Comparison of ENCODE assay signal across 8 cellular contexts in the genomic region with DNA sequence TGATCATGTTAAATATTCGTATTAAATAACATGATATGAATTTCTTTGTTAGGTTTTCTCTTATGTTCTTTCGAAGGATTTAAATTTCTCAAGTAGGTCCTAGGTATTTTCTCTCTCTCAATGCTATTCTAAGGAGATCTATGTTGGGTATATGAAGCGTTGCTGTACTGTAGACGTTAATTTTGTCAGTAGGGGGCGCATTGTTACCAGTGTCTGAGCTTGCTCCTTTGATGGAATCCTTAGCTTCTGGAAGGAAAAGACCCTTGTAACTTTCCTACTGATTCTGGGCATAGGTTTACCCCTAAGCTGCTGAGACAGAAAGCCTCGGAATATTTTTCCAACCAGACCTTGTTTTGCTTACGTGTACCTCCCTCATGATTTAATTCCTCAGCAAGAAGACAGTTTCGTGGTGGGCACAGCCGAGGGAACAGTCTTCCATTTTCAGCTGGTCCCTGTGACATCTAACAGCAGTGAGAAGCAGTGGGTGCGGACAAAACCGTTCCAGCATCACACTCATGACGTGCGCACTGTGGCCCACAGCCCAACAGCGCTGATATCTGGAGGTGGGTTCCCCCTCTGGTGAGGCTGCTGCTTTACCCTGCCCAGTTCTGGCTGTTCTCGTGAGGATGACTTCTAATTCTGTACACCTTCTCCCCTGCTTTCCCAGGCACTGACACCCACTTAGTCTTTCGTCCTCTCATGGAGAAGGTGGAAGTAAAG. TPM values are rescaled to one million over a fixed set of nuclear protein-coding genes. Genes with fewer than 3 reads are reported as not detected.
DNase-seq lines count a peak whose midpoint lies in the region; ATAC-seq and TF ChIP-seq lines count a peak whose summit lies in the region.

No MANE protein-coding gene starts in this region.

- no peak overlapping the region for H4K8ac ChIP-seq in H9 (replicated peaks; ENCODE audit: insufficient read length, low read depth, low read length)

- H3K18ac ChIP-seq in H9 (ENCODE audit: insufficient read length, low read depth, low read length): no peak overlapping the region

- no peaks in the 10 kb centered on the region for H3K79me1 ChIP-seq in H9 (ENCODE audit: insufficient read depth, low read depth, low read length, poor library complexity, severe bottlenecking)

- peaks cover 0 to 3% (median 3%) of the 10 kb centered on the region in 3 donors for H3K4me1 Mint-ChIP-seq in CD8-positive, alpha-beta memory T cell
- H3K4me1 Mint-ChIP-seq in H9 (no peaks in the 10 kb centered on the region), neural progenitor cell (no peaks in the 10 kb centered on the region)
- peaks cover 3% of the 10 kb centered on the region for H3K4me1 Mint-ChIP-seq in activated T-helper 17 cell treated with anti-CD3 and anti-CD28 coated beads, Interleukin-2, amount 50 U/mL, for 72 hours

- no peak overlapping the region for H4K5ac ChIP-seq in H9 (ENCODE audit: insufficient read length, low read depth, low read length)

- WGBS in H9 (ENCODE audit: extremely low coverage, insufficient read length, low lambda C conversion rate): no CpG with 5 or more reads among the region's 16 CpGs

- H3K14ac ChIP-seq in H9 (ENCODE audit: insufficient read depth, low read length): no peak overlapping the region

- no peaks in the 10 kb centered on the region for H3K9me3 ChIP-seq in CD8-positive, alpha-beta memory T cell (ENCODE audit: low read length)
- H3K9me3 ChIP-seq in H9 (ENCODE audit: control insufficient read depth, low read depth, low read length) (no peaks in the 10 kb centered on the region), neural progenitor cell (ENCODE audit: low read depth) (no peaks in the 10 kb centered on the region)

- TF ChIP-seq CTCF in H9 (conservative IDR thresholded peaks at IDR 0.05) (peak; percentile 86), fibroblast of pulmonary artery (IDR thresholded peaks at IDR 0.05; ENCODE audit: low read length, missing control alignments) (peak; percentile 86), neural progenitor cell (IDR thresholded peaks at IDR 0.05) (peak; percentile 91)

- no peak overlapping the region for H3K27ac ChIP-seq in CD8-positive, alpha-beta memory T cell (ENCODE audit: low read depth, low read length)
- H3K27ac ChIP-seq in H9 (ENCODE audit: insufficient read length, low read depth, low read length): no peak overlapping the region
- H3K27ac ChIP-seq in neural progenitor cell: no peak overlapping the region

- H3K4ac ChIP-seq in H9 (ENCODE audit: low read depth, low read length): no peak overlapping the region

- no peak overlapping the region for H2BK12ac ChIP-seq in H9 (ENCODE audit: insufficient read length, low read depth, low read length)

- H4K20me1 ChIP-seq in H9 (ENCODE audit: control insufficient read depth, insufficient read depth, insufficient read length) (no peaks in the 10 kb centered on the region), neural progenitor cell (ENCODE audit: low read depth) (no peaks in the 10 kb centered on the region)

- H3T11ph ChIP-seq in H9 (ENCODE audit: low read length): no peak overlapping the region

- H3K23me2 ChIP-seq in H9 (ENCODE audit: insufficient read length, low read depth, low read length, poor library complexity, severe bottlenecking): no peaks in the 10 kb centered on the region

- H2BK20ac ChIP-seq in H9 (ENCODE audit: low read depth, low read length, poor library complexity, severe bottlenecking): no peak overlapping the region

- no peak overlapping the region for H3K4me3 Mint-ChIP-seq in CD8-positive, alpha-beta memory T cell
- H3K4me3 Mint-ChIP-seq in H9 (no peak overlapping the region), neural progenitor cell (no peak overlapping the region)
- no peak overlapping the region for H3K4me3 Mint-ChIP-seq in activated T-helper 17 cell treated with anti-CD3 and anti-CD28 coated beads, Interleukin-2, amount 50 U/mL, for 72 hours

- H3K9me3 Mint-ChIP-seq in CD8-positive, alpha-beta memory T cell: no peaks in the 10 kb centered on the region
- H3K9me3 Mint-ChIP-seq in H9 (no peaks in the 10 kb centered on the region), neural progenitor cell (no peaks in the 10 kb centered on the region)
- H3K9me3 Mint-ChIP-seq in activated T-helper 17 cell treated with anti-CD3 and anti-CD28 coated beads, Interleukin-2, amount 50 U/mL, for 72 hours: no peaks in the 10 kb centered on the region

- H3K27ac Mint-ChIP-seq in CD8-positive, alpha-beta memory T cell: no peak overlapping the region
- H3K27ac Mint-ChIP-seq in H9 (peak overlapping the region; percentile 14 to 94 (median 24); a peak in 3 of 7 replicates), neural progenitor cell (no peak overlapping the region)
- H3K27ac Mint-ChIP-seq in activated T-helper 17 cell treated with anti-CD3 and anti-CD28 coated beads, Interleukin-2, amount 50 U/mL, for 72 hours: no peak overlapping the region

- H3F3A ChIP-seq in neural progenitor cell (ENCODE audit: low read depth): peaks cover 9% of the 10 kb centered on the region

- H3K56ac ChIP-seq in H9 (ENCODE audit: insufficient read length, low read depth, low read length): no peak overlapping the region

- no peaks in the 10 kb centered on the region for H3K27me3 Mint-ChIP-seq in CD8-positive, alpha-beta memory T cell
- no peaks in the 10 kb centered on the region; the same call in 1 of the 2 replicates for H3K27me3 Mint-ChIP-seq in H9 (ENCODE audit: low read depth)
- no peaks in the 10 kb centered on the region for H3K27me3 Mint-ChIP-seq in activated T-helper 17 cell treated with anti-CD3 and anti-CD28 coated beads, Interleukin-2, amount 50 U/mL, for 72 hours
- H3K27me3 Mint-ChIP-seq in neural progenitor cell (ENCODE audit: insufficient read depth, low read depth): no peaks in the 10 kb centered on the region

- POLR2A ChIA-PET in CD8-positive, alpha-beta memory T cell (lab: Charles Lee): interaction anchor here (0.6 kb wide), 1 partner anchor 36 kb away, joined by 9 read pairs; no protein-coding TSS in a partner anchor

- H3K4me1 ChIP-seq in CD8-positive, alpha-beta memory T cell (ENCODE audit: insufficient read depth, low read length): no peaks in the 10 kb centered on the region
- H3K4me1 ChIP-seq in H9 (ENCODE audit: insufficient read depth, low read length) (no peaks in the 10 kb centered on the region), neural progenitor cell (no peaks in the 10 kb centered on the region)

- H4K91ac ChIP-seq in H9 (ENCODE audit: insufficient read length, low read depth, low read length): no peak overlapping the region

- H2AK5ac ChIP-seq in H9 (ENCODE audit: insufficient read length, low read length): no peak overlapping the region

- H3K23ac ChIP-seq in H9 (ENCODE audit: insufficient read length, low read depth, low read length): no peak overlapping the region

- H3K4me2 ChIP-seq in H9 (ENCODE audit: insufficient read depth, insufficient read length, low read length): no peak overlapping the region
- H3K4me2 ChIP-seq in neural progenitor cell: no peak overlapping the region

- no peak overlapping the region for H3K9ac ChIP-seq in H9 (ENCODE audit: extremely low read depth, insufficient read length, low read length)
- no peak overlapping the region for H3K9ac ChIP-seq in neural progenitor cell

- no peak overlapping the region for H2AFZ ChIP-seq in H9 (ENCODE audit: low read length)
- no peak overlapping the region for H2AFZ ChIP-seq in neural progenitor cell (replicated peaks)

- H2BK5ac ChIP-seq in H9 (ENCODE audit: insufficient read length, low read length): no peak overlapping the region

- CTCF ChIA-PET in CD8-positive, alpha-beta memory T cell (lab: Charles Lee): interaction anchor here (0.7 to 9.6 kb wide), 20 partner anchors 9 to 629 kb away, joined by 3 to 159 read pairs (median 4); partner anchors contain the start of genes CHTF8, SNTB2 and UTP4

- H3K4me3 ChIP-seq in CD8-positive, alpha-beta memory T cell (ENCODE audit: low read length): no peak overlapping the region
- H3K4me3 ChIP-seq in fibroblast of pulmonary artery (replicated peaks; ENCODE audit: low read depth, low read length) (no peak overlapping the region), neural progenitor cell (no peak overlapping the region)

- H3K79me2 ChIP-seq in H9 (ENCODE audit: insufficient read depth, low read length) (no peaks in the 10 kb centered on the region), neural progenitor cell (ENCODE audit: low read depth) (no peaks in the 10 kb centered on the region)

- no peak overlapping the region for H2BK15ac ChIP-seq in H9 (ENCODE audit: low read depth, low read length)

- H3K27me3 ChIP-seq in CD8-positive, alpha-beta memory T cell (ENCODE audit: insufficient read depth, low read length, poor library complexity, severe bottlenecking): no peaks in the 10 kb centered on the region
- H3K27me3 ChIP-seq in H9 (ENCODE audit: insufficient read depth, low read length): no peaks in the 10 kb centered on the region
- H3K27me3 ChIP-seq in neural progenitor cell: no peaks in the 10 kb centered on the region

- peak; percentile 70 for ATAC-seq in activated T-helper 17 cell treated with anti-CD3 and anti-CD28 coated beads, Interleukin-2, amount 50 U/mL, for 72 hours (replicated peaks)
- ATAC-seq in HG03378 (IDR thresholded peaks at IDR 0.05; ENCODE audit: unreplicated experiment) (no peak), GM18868 (IDR thresholded peaks at IDR 0.05; ENCODE audit: unreplicated experiment) (no peak)

- H3K36me3 ChIP-seq in CD8-positive, alpha-beta memory T cell (ENCODE audit: insufficient read depth, low read length): peaks cover 14% of the 10 kb centered on the region
- peaks cover 16% of the 10 kb centered on the region for H3K36me3 ChIP-seq in neural progenitor cell

- H3K36me3 Mint-ChIP-seq in CD8-positive, alpha-beta memory T cell: peaks cover 0 to 63% (median 18%) of the 10 kb centered on the region in 3 donors
- H3K36me3 Mint-ChIP-seq in H9 (ENCODE audit: insufficient read depth in 1 of 3, low read depth in 3 of 3) (peaks cover 49 to 79% (median 67%) of the 10 kb centered on the region in 3 experiments; a peak in 6 of 7 replicates), neural progenitor cell (peaks cover 20% of the 10 kb centered on the region)
- peaks cover 95% of the 10 kb centered on the region for H3K36me3 Mint-ChIP-seq in activated T-helper 17 cell treated with anti-CD3 and anti-CD28 coated beads, Interleukin-2, amount 50 U/mL, for 72 hours (ENCODE audit: low read depth)

- H2BK120ac ChIP-seq in H9 (ENCODE audit: low read depth, low read length, poor library complexity, severe bottlenecking): no peak overlapping the region

- peak in 4 of 5 donors; percentile 29 to 65 (median 55) for DNase-seq in CD8-positive, alpha-beta memory T cell
- DNase-seq in H9: peak; percentile 48
- DNase-seq in NCI-H774 (lab: John Stamatoyannopoulos, UW): peak; percentile 1
- peak; percentile 90 for DNase-seq in fibroblast of pulmonary artery (ENCODE audit: low read depth)
- DNase-seq in neural progenitor cell (ENCODE audit: low spot score): peak; percentile 87

RNA-seq across cellular contexts. Expression of gene UTP4, which starts 17.9 kb away (rescaled TPM):
- total RNA-seq in CD8-positive, alpha-beta memory T cell: 100 to 1,000 TPM; 150 to 155 TPM
- 59.0 TPM for polyA plus RNA-seq in CD8-positive, alpha-beta memory T cell
- total RNA-seq in H9 (2021) (94.0 and 96.3 TPM in 2 replicates), neural progenitor cell (ENCODE audit: low replicate concordance) (13.3 and 15.9 TPM in 2 replicates)
- 100 to 1,000 TPM in 1 of 2 donors, 10 to 100 TPM in 1; 69.1 to 112 TPM for total RNA-seq in activated T-helper 17 cell treated with anti-CD3 and anti-CD28 coated beads, Interleukin-2, amount 50 U/mL, for 72 hours

RNA-seq across cellular contexts. Expression of gene CHTF8, which starts 17.9 kb away (rescaled TPM):
- 100 to 1,000 TPM; 141 to 149 TPM for total RNA-seq in CD8-positive, alpha-beta memory T cell
- 181 TPM for polyA plus RNA-seq in CD8-positive, alpha-beta memory T cell
- total RNA-seq in H9 (2021) (168 and 181 TPM in 2 replicates), neural progenitor cell (ENCODE audit: low replicate concordance) (99.8 and 165 TPM in 2 replicates)
- total RNA-seq in activated T-helper 17 cell treated with anti-CD3 and anti-CD28 coated beads, Interleukin-2, amount 50 U/mL, for 72 hours: 100 to 1,000 TPM; 103 to 129 TPM

RNA-seq across cellular contexts. Expression of gene SNTB2, which starts 36.7 kb away (rescaled TPM):
- 10 to 100 TPM; 13.6 to 14.9 TPM for total RNA-seq in CD8-positive, alpha-beta memory T cell
- polyA plus RNA-seq in CD8-positive, alpha-beta memory T cell: 28.2 TPM
- total RNA-seq in H9 (2021) (16.8 and 20.2 TPM in 2 replicates), neural progenitor cell (ENCODE audit: low replicate concordance) (21.9 and 22.9 TPM in 2 replicates)
- 10 to 100 TPM; 21.0 to 22.9 TPM for total RNA-seq in activated T-helper 17 cell treated with anti-CD3 and anti-CD28 coated beads, Interleukin-2, amount 50 U/mL, for 72 hours

RNA-seq across cellular contexts. Expression of gene HAS3, which starts 44.9 kb away (rescaled TPM):
- total RNA-seq in CD8-positive, alpha-beta memory T cell: under 1 TPM; 0.55 to 0.62 TPM
- 0.07 TPM for polyA plus RNA-seq in CD8-positive, alpha-beta memory T cell
- total RNA-seq in H9 (2021): 98.4 and 100 TPM in 2 replicates
- total RNA-seq in activated T-helper 17 cell treated with anti-CD3 and anti-CD28 coated beads, Interleukin-2, amount 50 U/mL, for 72 hours: under 1 TPM; 0.40 to 0.71 TPM
- 2.5 and 3.3 TPM in 2 replicates for total RNA-seq in neural progenitor cell (ENCODE audit: low replicate concordance)

Comparison
In these comparisons a context has a peak if more than half of its experiments do, and no peak if none do; other contexts are left out.
1. DNase-seq: peak in every context shown above with its lines; median percentile 90 in fibroblast of pulmonary artery; 87 in neural progenitor cell; 55 in CD8-positive, alpha-beta memory T cell; 48 in H9; 1 in NCI-H774.
2. H3K27ac Mint-ChIP-seq: peak in H9 (3 of 3); none in CD8-positive, alpha-beta memory T cell (0 of 8), activated T-helper 17 cell treated with anti-CD3 and anti-CD28 coated beads, Interleukin-2, amount 50 U/mL, for 72 hours (single experiment) and neural progenitor cell (single experiment).
3. Peak in every context shown above with its lines, with median percentiles within 50 percentile points of each other: CTCF ChIP-seq.